1 cellular context compared by ENCODE assay signal in the genomic region with DNA sequence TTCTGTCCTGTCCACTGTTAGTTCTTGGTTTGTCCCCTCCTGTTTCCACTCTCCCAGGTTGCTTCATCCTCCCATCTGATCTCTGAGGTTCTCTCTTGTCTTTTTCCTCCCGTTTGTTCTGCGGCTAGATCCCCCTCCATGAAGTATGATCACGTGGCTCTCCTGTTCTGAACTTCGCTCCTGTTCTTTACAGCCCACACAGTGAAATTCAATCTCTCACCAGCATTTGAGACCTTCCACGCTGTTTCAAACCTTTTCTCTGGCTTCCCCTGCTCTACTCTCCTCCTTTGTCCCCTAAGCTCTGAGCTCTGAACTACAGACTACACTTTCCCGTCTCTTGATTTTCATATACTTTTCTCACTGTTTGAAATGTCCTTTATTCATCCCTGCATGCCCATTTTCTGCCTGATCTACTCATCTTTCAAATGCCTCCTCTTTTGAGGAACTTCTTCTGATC.
TF ChIP-seq lines count a peak whose summit lies in the region.

No MANE protein-coding gene starts in this region.

TF ChIP-seq in HepG2, 621 proteins besides CTCF, POLR2A, EP300 and RAD21 (continued from another document):
- TF ChIP-seq, protein P1, sequence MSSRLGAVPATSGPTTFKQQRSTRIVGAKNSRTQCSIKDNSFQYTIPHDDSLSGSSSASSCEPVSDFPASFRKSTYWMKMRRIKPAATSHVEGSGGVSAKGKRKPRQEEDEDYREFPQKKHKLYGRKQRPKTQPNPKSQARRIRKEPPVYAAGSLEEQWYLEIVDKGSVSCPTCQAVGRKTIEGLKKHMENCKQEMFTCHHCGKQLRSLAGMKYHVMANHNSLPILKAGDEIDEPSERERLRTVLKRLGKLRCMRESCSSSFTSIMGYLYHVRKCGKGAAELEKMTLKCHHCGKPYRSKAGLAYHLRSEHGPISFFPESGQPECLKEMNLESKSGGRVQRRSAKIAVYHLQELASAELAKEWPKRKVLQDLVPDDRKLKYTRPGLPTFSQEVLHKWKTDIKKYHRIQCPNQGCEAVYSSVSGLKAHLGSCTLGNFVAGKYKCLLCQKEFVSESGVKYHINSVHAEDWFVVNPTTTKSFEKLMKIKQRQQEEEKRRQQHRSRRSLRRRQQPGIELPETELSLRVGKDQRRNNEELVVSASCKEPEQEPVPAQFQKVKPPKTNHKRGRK (CRISPR knock-in tag; IDR thresholded peaks at IDR 0.05), result no peak
- TF ChIP-seq XRCC5 (optimal IDR thresholded peaks at IDR 0.05; ENCODE audit: low read length) (peak; percentile 76), SALL1 (CRISPR knock-in tag; IDR thresholded peaks at IDR 0.05) (peak; percentile 84), ZNF614 (CRISPR knock-in tag; IDR thresholded peaks at IDR 0.05; ENCODE audit: borderline replicate concordance) (peak; percentile 34; the same call in 1 of the 2 replicates), RXRB (CRISPR knock-in tag; IDR thresholded peaks at IDR 0.05; ENCODE audit: borderline replicate concordance) (peak; percentile 53; the same call in 1 of the 2 replicates), ZNF792 (CRISPR knock-in tag; IDR thresholded peaks at IDR 0.05) (0 out of 2 replicates have a peak, but pooled peaks have one; percentile 29), SOX13 (IDR thresholded peaks at IDR 0.05) (no peak), SOX13 (CRISPR knock-in tag; conservative IDR thresholded peaks at IDR 0.05 in 1 of 2, IDR thresholded peaks at IDR 0.05 in 1 of 2) (peak in 1 of 2 experiments; percentile 69; a peak in 1 of 4 replicates), ZNF556 (CRISPR knock-in tag; IDR thresholded peaks at IDR 0.05; ENCODE audit: borderline replicate concordance) (0 out of 2 replicates have a peak, but pooled peaks have one; percentile 26), GFI1 (CRISPR knock-in tag; IDR thresholded peaks at IDR 0.05; ENCODE audit: borderline replicate concordance) (no peak), GATAD2A (CRISPR knock-in tag; IDR thresholded peaks at IDR 0.05) (peak; percentile 73), SOX6 (IDR thresholded peaks at IDR 0.05) (no peak), SOX6 (CRISPR knock-in tag; IDR thresholded peaks at IDR 0.05) (peak; percentile 85), NBN (conservative IDR thresholded peaks at IDR 0.05) (no peak), FOXP1 (IDR thresholded peaks at IDR 0.05) (no peak), FOXP1 (CRISPR knock-in tag; IDR thresholded peaks at IDR 0.05) (no peak), DNMT1 (CRISPR knock-in tag; IDR thresholded peaks at IDR 0.05) (no peak), GTF3A (CRISPR knock-in tag; conservative IDR thresholded peaks at IDR 0.05) (no peak), ZNF432 (CRISPR knock-in tag; IDR thresholded peaks at IDR 0.05; ENCODE audit: borderline replicate concordance) (no peak), ZNF282 (IDR thresholded peaks at IDR 0.05; ENCODE audit: partially characterized antibody) (no peak), SMYD3 (CRISPR knock-in tag; IDR thresholded peaks at IDR 0.05) (peak; percentile 78; the same call in 1 of the 2 replicates), ZNF234 (CRISPR knock-in tag; conservative IDR thresholded peaks at IDR 0.05) (no peak)
- TF ChIP-seq, protein P2, sequence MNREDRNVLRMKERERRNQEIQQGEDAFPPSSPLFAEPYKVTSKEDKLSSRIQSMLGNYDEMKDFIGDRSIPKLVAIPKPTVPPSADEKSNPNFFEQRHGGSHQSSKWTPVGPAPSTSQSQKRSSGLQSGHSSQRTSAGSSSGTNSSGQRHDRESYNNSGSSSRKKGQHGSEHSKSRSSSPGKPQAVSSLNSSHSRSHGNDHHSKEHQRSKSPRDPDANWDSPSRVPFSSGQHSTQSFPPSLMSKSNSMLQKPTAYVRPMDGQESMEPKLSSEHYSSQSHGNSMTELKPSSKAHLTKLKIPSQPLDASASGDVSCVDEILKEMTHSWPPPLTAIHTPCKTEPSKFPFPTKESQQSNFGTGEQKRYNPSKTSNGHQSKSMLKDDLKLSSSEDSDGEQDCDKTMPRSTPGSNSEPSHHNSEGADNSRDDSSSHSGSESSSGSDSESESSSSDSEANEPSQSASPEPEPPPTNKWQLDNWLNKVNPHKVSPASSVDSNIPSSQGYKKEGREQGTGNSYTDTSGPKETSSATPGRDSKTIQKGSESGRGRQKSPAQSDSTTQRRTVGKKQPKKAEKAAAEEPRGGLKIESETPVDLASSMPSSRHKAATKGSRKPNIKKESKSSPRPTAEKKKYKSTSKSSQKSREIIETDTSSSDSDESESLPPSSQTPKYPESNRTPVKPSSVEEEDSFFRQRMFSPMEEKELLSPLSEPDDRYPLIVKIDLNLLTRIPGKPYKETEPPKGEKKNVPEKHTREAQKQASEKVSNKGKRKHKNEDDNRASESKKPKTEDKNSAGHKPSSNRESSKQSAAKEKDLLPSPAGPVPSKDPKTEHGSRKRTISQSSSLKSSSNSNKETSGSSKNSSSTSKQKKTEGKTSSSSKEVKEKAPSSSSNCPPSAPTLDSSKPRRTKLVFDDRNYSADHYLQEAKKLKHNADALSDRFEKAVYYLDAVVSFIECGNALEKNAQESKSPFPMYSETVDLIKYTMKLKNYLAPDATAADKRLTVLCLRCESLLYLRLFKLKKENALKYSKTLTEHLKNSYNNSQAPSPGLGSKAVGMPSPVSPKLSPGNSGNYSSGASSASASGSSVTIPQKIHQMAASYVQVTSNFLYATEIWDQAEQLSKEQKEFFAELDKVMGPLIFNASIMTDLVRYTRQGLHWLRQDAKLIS (CRISPR knock-in tag; IDR thresholded peaks at IDR 0.05), result no peak
- TF ChIP-seq, protein P3, sequence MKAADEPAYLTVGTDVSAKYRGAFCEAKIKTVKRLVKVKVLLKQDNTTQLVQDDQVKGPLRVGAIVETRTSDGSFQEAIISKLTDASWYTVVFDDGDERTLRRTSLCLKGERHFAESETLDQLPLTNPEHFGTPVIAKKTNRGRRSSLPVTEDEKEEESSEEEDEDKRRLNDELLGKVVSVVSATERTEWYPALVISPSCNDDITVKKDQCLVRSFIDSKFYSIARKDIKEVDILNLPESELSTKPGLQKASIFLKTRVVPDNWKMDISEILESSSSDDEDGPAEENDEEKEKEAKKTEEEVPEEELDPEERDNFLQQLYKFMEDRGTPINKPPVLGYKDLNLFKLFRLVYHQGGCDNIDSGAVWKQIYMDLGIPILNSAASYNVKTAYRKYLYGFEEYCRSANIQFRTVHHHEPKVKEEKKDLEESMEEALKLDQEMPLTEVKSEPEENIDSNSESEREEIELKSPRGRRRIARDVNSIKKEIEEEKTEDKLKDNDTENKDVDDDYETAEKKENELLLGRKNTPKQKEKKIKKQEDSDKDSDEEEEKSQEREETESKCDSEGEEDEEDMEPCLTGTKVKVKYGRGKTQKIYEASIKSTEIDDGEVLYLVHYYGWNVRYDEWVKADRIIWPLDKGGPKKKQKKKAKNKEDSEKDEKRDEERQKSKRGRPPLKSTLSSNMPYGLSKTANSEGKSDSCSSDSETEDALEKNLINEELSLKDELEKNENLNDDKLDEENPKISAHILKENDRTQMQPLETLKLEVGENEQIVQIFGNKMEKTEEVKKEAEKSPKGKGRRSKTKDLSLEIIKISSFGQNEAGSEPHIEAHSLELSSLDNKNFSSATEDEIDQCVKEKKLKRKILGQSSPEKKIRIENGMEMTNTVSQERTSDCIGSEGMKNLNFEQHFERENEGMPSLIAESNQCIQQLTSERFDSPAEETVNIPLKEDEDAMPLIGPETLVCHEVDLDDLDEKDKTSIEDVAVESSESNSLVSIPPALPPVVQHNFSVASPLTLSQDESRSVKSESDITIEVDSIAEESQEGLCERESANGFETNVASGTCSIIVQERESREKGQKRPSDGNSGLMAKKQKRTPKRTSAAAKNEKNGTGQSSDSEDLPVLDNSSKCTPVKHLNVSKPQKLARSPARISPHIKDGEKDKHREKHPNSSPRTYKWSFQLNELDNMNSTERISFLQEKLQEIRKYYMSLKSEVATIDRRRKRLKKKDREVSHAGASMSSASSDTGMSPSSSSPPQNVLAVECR (CRISPR knock-in tag; IDR thresholded peaks at IDR 0.05; ENCODE audit: borderline replicate concordance), result peak; percentile 28; the same call in 1 of the 2 replicates
- TF ChIP-seq, protein P4, sequence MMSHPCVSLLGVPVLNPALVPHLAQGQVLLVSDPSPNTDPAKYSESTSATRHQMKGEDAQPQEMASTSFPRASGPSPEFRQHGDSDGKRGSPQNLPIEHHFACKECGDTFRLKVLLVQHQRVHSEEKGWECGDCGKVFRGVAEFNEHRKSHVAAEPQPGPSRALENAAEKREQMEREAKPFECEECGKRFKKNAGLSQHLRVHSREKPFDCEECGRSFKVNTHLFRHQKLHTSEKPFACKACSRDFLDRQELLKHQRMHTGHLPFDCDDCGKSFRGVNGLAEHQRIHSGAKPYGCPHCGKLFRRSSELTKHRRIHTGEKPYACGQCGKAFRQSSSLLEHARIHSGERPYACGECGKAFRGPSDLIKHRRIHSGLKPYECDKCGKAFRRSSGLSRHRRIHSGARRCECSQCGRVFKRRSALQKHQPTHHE (CRISPR knock-in tag; IDR thresholded peaks at IDR 0.05; ENCODE audit: borderline replicate concordance), result no peak
- TF ChIP-seq, protein P5, sequence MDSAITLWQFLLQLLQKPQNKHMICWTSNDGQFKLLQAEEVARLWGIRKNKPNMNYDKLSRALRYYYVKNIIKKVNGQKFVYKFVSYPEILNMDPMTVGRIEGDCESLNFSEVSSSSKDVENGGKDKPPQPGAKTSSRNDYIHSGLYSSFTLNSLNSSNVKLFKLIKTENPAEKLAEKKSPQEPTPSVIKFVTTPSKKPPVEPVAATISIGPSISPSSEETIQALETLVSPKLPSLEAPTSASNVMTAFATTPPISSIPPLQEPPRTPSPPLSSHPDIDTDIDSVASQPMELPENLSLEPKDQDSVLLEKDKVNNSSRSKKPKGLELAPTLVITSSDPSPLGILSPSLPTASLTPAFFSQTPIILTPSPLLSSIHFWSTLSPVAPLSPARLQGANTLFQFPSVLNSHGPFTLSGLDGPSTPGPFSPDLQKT (CRISPR knock-in tag; IDR thresholded peaks at IDR 0.05; ENCODE audit: borderline replicate concordance), result no peak
- TF ChIP-seq, protein P6, sequence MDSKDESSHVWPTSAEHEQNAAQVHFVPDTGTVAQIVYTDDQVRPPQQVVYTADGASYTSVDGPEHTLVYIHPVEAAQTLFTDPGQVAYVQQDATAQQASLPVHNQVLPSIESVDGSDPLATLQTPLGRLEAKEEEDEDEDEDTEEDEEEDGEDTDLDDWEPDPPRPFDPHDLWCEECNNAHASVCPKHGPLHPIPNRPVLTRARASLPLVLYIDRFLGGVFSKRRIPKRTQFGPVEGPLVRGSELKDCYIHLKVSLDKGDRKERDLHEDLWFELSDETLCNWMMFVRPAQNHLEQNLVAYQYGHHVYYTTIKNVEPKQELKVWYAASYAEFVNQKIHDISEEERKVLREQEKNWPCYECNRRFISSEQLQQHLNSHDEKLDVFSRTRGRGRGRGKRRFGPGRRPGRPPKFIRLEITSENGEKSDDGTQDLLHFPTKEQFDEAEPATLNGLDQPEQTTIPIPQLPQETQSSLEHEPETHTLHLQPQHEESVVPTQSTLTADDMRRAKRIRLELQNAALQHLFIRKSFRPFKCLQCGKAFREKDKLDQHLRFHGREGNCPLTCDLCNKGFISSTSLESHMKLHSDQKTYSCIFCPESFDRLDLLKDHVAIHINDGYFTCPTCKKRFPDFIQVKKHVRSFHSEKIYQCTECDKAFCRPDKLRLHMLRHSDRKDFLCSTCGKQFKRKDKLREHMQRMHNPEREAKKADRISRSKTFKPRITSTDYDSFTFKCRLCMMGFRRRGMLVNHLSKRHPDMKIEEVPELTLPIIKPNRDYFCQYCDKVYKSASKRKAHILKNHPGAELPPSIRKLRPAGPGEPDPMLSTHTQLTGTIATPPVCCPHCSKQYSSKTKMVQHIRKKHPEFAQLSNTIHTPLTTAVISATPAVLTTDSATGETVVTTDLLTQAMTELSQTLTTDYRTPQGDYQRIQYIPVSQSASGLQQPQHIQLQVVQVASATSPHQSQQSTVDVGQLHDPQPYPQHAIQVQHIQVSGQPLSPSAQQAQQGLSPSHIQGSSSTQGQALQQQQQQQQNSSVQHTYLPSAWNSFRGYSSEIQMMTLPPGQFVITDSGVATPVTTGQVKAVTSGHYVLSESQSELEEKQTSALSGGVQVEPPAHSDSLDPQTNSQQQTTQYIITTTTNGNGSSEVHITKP (CRISPR knock-in tag; IDR thresholded peaks at IDR 0.05; ENCODE audit: low read depth), result 0 out of 2 replicates have a peak, but pooled peaks have one; percentile 37
- TF ChIP-seq, protein P7, sequence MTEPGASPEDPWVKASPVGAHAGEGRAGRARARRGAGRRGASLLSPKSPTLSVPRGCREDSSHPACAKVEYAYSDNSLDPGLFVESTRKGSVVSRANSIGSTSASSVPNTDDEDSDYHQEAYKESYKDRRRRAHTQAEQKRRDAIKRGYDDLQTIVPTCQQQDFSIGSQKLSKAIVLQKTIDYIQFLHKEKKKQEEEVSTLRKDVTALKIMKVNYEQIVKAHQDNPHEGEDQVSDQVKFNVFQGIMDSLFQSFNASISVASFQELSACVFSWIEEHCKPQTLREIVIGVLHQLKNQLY (CRISPR knock-in tag; IDR thresholded peaks at IDR 0.05), result peak; percentile 94
- TF ChIP-seq, protein P8, sequence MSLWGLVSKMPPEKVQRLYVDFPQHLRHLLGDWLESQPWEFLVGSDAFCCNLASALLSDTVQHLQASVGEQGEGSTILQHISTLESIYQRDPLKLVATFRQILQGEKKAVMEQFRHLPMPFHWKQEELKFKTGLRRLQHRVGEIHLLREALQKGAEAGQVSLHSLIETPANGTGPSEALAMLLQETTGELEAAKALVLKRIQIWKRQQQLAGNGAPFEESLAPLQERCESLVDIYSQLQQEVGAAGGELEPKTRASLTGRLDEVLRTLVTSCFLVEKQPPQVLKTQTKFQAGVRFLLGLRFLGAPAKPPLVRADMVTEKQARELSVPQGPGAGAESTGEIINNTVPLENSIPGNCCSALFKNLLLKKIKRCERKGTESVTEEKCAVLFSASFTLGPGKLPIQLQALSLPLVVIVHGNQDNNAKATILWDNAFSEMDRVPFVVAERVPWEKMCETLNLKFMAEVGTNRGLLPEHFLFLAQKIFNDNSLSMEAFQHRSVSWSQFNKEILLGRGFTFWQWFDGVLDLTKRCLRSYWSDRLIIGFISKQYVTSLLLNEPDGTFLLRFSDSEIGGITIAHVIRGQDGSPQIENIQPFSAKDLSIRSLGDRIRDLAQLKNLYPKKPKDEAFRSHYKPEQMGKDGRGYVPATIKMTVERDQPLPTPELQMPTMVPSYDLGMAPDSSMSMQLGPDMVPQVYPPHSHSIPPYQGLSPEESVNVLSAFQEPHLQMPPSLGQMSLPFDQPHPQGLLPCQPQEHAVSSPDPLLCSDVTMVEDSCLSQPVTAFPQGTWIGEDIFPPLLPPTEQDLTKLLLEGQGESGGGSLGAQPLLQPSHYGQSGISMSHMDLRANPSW (CRISPR knock-in tag; IDR thresholded peaks at IDR 0.05; ENCODE audit: borderline replicate concordance), result no peak
- TF ChIP-seq, protein P9, sequence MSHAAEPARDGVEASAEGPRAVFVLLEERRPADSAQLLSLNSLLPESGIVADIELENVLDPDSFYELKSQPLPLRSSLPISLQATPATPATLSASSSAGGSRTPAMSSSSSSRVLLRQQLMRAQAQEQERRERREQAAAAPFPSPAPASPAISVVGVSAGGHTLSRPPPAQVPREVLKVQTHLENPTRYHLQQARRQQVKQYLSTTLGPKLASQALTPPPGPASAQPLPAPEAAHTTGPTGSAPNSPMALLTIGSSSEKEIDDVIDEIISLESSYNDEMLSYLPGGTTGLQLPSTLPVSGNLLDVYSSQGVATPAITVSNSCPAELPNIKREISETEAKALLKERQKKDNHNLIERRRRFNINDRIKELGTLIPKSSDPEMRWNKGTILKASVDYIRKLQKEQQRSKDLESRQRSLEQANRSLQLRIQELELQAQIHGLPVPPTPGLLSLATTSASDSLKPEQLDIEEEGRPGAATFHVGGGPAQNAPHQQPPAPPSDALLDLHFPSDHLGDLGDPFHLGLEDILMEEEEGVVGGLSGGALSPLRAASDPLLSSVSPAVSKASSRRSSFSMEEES (CRISPR knock-in tag; IDR thresholded peaks at IDR 0.05), result peak; percentile 80
